ENCODE assay signal across 2 cellular contexts in genomic region chr1:2972011-2972878, GRCh38.
TF ChIP-seq lines count a peak whose summit lies in the region.

No MANE protein-coding gene starts in this region.

TF ChIP-seq in IMR-90, 13 proteins besides CTCF, POLR2A, EP300 and RAD21:
- TF ChIP-seq NFE2L2 (IDR thresholded peaks at IDR 0.05; ENCODE audit: low read depth, low read length) (no peak), USF2 (IDR thresholded peaks at IDR 0.05; ENCODE audit: low read depth, low read length) (no peak), BHLHE40 (IDR thresholded peaks at IDR 0.05; ENCODE audit: low read depth, low read length) (no peak), CHD1 (IDR thresholded peaks at IDR 0.05; ENCODE audit: low read depth, low read length) (no peak), CEBPB (IDR thresholded peaks at IDR 0.05; ENCODE audit: low read depth, low read length) (no peak), MAFK (IDR thresholded peaks at IDR 0.05; ENCODE audit: low read depth, low read length) (no peak), MAZ (IDR thresholded peaks at IDR 0.05; ENCODE audit: borderline replicate concordance, low read depth, low read length) (no peak), FOS (IDR thresholded peaks at IDR 0.05; ENCODE audit: low read depth, low read length) (no peak), MXI1 (IDR thresholded peaks at IDR 0.05; ENCODE audit: borderline replicate concordance, low read depth, low read length) (no peak), SMC3 (IDR thresholded peaks at IDR 0.05; ENCODE audit: low read depth, low read length) (no peak), RFX5 (IDR thresholded peaks at IDR 0.05; ENCODE audit: low read depth, low read length) (no peak), RCOR1 (IDR thresholded peaks at IDR 0.05; ENCODE audit: insufficient replicate concordance, low read length) (no peak)
- TF ChIP-seq, protein P1, sequence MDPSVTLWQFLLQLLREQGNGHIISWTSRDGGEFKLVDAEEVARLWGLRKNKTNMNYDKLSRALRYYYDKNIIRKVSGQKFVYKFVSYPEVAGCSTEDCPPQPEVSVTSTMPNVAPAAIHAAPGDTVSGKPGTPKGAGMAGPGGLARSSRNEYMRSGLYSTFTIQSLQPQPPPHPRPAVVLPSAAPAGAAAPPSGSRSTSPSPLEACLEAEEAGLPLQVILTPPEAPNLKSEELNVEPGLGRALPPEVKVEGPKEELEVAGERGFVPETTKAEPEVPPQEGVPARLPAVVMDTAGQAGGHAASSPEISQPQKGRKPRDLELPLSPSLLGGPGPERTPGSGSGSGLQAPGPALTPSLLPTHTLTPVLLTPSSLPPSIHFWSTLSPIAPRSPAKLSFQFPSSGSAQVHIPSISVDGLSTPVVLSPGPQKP (IDR thresholded peaks at IDR 0.05; ENCODE audit: borderline replicate concordance, low read depth, low read length), result no peak

TF ChIP-seq in SK-N-SH, 30 proteins besides CTCF, POLR2A, EP300 and RAD21:
- TF ChIP-seq GABPA (IDR thresholded peaks at IDR 0.05; ENCODE audit: low read depth), result no peak
- TF ChIP-seq, protein P2, sequence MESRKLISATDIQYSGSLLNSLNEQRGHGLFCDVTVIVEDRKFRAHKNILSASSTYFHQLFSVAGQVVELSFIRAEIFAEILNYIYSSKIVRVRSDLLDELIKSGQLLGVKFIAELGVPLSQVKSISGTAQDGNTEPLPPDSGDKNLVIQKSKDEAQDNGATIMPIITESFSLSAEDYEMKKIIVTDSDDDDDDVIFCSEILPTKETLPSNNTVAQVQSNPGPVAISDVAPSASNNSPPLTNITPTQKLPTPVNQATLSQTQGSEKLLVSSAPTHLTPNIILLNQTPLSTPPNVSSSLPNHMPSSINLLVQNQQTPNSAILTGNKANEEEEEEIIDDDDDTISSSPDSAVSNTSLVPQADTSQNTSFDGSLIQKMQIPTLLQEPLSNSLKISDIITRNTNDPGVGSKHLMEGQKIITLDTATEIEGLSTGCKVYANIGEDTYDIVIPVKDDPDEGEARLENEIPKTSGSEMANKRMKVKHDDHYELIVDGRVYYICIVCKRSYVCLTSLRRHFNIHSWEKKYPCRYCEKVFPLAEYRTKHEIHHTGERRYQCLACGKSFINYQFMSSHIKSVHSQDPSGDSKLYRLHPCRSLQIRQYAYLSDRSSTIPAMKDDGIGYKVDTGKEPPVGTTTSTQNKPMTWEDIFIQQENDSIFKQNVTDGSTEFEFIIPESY (IDR thresholded peaks at IDR 0.05; ENCODE audit: borderline replicate concordance, low read depth), result no peak
- no peak for TF ChIP-seq RXRA (IDR thresholded peaks at IDR 0.05; ENCODE audit: borderline replicate concordance, low read depth)
- TF ChIP-seq FOXJ3 (CRISPR knock-in tag; IDR thresholded peaks at IDR 0.05), result no peak
- no peak for TF ChIP-seq YY1 (IDR thresholded peaks at IDR 0.05; ENCODE audit: low read depth)
- no peak for TF ChIP-seq MXI1 (IDR thresholded peaks at IDR 0.05; ENCODE audit: low read depth, low read length)
- no peak for TF ChIP-seq MEF2A (IDR thresholded peaks at IDR 0.05; ENCODE audit: borderline replicate concordance, low read depth)
- no peak for TF ChIP-seq IRF3 (IDR thresholded peaks at IDR 0.05; ENCODE audit: low read depth, low read length)
- no peak for TF ChIP-seq SMC3 (IDR thresholded peaks at IDR 0.05; ENCODE audit: low read depth, low read length)
- TF ChIP-seq, protein P3, sequence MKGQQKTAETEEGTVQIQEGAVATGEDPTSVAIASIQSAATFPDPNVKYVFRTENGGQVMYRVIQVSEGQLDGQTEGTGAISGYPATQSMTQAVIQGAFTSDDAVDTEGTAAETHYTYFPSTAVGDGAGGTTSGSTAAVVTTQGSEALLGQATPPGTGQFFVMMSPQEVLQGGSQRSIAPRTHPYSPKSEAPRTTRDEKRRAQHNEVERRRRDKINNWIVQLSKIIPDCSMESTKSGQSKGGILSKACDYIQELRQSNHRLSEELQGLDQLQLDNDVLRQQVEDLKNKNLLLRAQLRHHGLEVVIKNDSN (IDR thresholded peaks at IDR 0.05; ENCODE audit: borderline replicate concordance, low read depth), result no peak
